Comparison of ENCODE assay signal across 14 cellular contexts in genomic region chr13:40233731-40234195, GRCh38.
DNase-seq lines count a peak whose midpoint lies in the region; ATAC-seq, FAIRE-seq and TF ChIP-seq lines count a peak whose summit lies in the region.
"Had no signal": no experiment of that assay in that cellular context is flagged by ENCODE, and none has a peak within 500 bp of the region (broad histone marks: within the 10 kb centered on the region; RNA-seq: fewer than 3 reads in every experiment).

No MANE protein-coding gene starts in this region.

- H3K9me3 ChIP-seq in mammary epithelial cell (replicated peaks; ENCODE audit: insufficient read depth, low read length) (no peaks in the 10 kb centered on the region), kidney (ENCODE audit: control insufficient read depth in 1 of 2, low read length in 2 of 2) (no peaks in the 10 kb centered on the region), suprapubic skin (no peaks in the 10 kb centered on the region)
- H3K9me3 ChIP-seq: ovary had no signal

- H3K9ac ChIP-seq in mammary epithelial cell (ENCODE audit: insufficient read depth, low read length) (no peak overlapping the region), kidney (ENCODE audit: low read length in 2 of 2) (no peak overlapping the region)

- no TSS peak for BruUV-seq in mammary epithelial cell (replicated peaks; lab: Mats Ljungman, UMichigan)

- H2AFZ ChIP-seq in mammary epithelial cell (ENCODE audit: low read depth, low read length): peak overlapping the region; percentile 77

- TF ChIP-seq POLR2A in suprapubic skin (IDR thresholded peaks at IDR 0.05): no peak

- in situ Hi-C loops in mammary epithelial cell (cut with MboI; ENCODE audit: low sequenced_read_pairs in 2 of 2): no loop called here

- peaks cover 30% of the 10 kb centered on the region for H3K4me1 ChIP-seq in mammary epithelial cell (ENCODE audit: insufficient read depth, low read length)
- H3K4me1 ChIP-seq in kidney (ENCODE audit: control insufficient read depth in 1 of 2, insufficient read depth in 1 of 2, low read depth in 1 of 2, low read length in 2 of 2): peaks cover 0 to 3% of the 10 kb centered on the region in 2 donors
- H3K4me1 ChIP-seq in suprapubic skin: peaks cover 73% of the 10 kb centered on the region

- no peak for TF ChIP-seq CTCF in mammary epithelial cell (conservative IDR thresholded peaks at IDR 0.05 in 1 of 2, IDR thresholded peaks at IDR 0.05 in 1 of 2; ENCODE audit: extremely low read depth in 1 of 2, insufficient read depth in 1 of 2, low read depth in 1 of 2, low read length in 2 of 2)
- TF ChIP-seq CTCF in kidney (IDR thresholded peaks at IDR 0.05; ENCODE audit: borderline replicate concordance, extremely low read depth, insufficient read depth): no peak
- no peak for TF ChIP-seq CTCF in suprapubic skin (IDR thresholded peaks at IDR 0.05)
- no peak for TF ChIP-seq CTCF in GM10248 (IDR thresholded peaks at IDR 0.05; ENCODE audit: control extremely low read depth, extremely low read depth, low read depth, missing control alignments)

- CTCF ChIA-PET in mammary epithelial cell (lab: Charles Lee; ENCODE audit: low non-redundant PET) (no interaction called here), GM10248 (lab: Yijun Ruan, JAX) (interaction anchor here (1.0 kb wide), 1 partner anchor 16 kb away, joined by 3 read pairs; no protein-coding TSS in a partner anchor)

- no peak overlapping the region for H3K4me2 ChIP-seq in mammary epithelial cell (ENCODE audit: insufficient read depth, low read depth, low read length)

- H4K20me1 ChIP-seq in mammary epithelial cell (ENCODE audit: insufficient read depth, low read length): no peaks in the 10 kb centered on the region

- H3K36me3 ChIP-seq in mammary epithelial cell (ENCODE audit: insufficient read depth, low read length) (no peaks in the 10 kb centered on the region), kidney (ENCODE audit: control insufficient read depth in 1 of 2, insufficient read depth in 2 of 2, low read length in 2 of 2) (no peaks in the 10 kb centered on the region), suprapubic skin (no peaks in the 10 kb centered on the region)
- H3K36me3 ChIP-seq: ovary had no signal

- no peak overlapping the region for H3K4me3 ChIP-seq in mammary epithelial cell (replicated peaks in 1 of 3; ENCODE audit: insufficient read depth in 1 of 3, low read depth in 2 of 3, low read length in 3 of 3)
- H3K4me3 ChIP-seq in kidney (ENCODE audit: low read length in 2 of 2): no peak overlapping the region
- no peak overlapping the region for H3K4me3 ChIP-seq in suprapubic skin
- H3K4me3 ChIP-seq: ovary had no signal

- ATAC-seq in HG03039 (IDR thresholded peaks at IDR 0.05; ENCODE audit: unreplicated experiment): no peak

- dilution Hi-C loops in mammary epithelial cell (cut with HindIII; ENCODE audit: low sequenced_read_pairs): no loop called here

- intact Hi-C loops in mammary epithelial cell (cut with micrococcal nuclease): loop anchor here (2.0 kb wide), 1 partner anchor 27 kb away; no protein-coding TSS in a partner anchor
- intact Hi-C loops in kidney (cut with DNase I): no loop called here

- peak overlapping the region; percentile 16 for H3K27ac ChIP-seq in mammary epithelial cell (ENCODE audit: insufficient read depth, low read depth, low read length)
- H3K27ac ChIP-seq in kidney (ENCODE audit: low read depth in 2 of 2, low read length in 2 of 2): no peak overlapping the region
- peak overlapping the region; percentile 89 for H3K27ac ChIP-seq in suprapubic skin
- H3K27ac ChIP-seq: ovary had no signal

- H3K27me3 ChIP-seq in mammary epithelial cell (ENCODE audit: insufficient read depth, low read length): no peaks in the 10 kb centered on the region
- H3K27me3 ChIP-seq in suprapubic skin: no peaks in the 10 kb centered on the region
- H3K27me3 ChIP-seq: ovary had no signal

- no peak for TF ChIP-seq EP300 in suprapubic skin (IDR thresholded peaks at IDR 0.05)

- POLR2A ChIA-PET in GM10248 (lab: Yijun Ruan, JAX): no interaction called here

- 18% methylated on average over 8 of the region's 8 CpGs for WGBS in mammary epithelial cell (ENCODE audit: low coverage, missing lambda C conversion rate)
- WGBS in suprapubic skin: 24% methylated on average over 8 of the region's 8 CpGs

- no peaks in the 10 kb centered on the region for H3K79me2 ChIP-seq in mammary epithelial cell (ENCODE audit: insufficient read depth, low read length)

- DNase-seq in NCI-H1694 treated with DMSO at 0.1 percent for 48 hours (lab: John Stamatoyannopoulos, UW): peak; percentile 99
- peak; percentile 75 for DNase-seq in mammary epithelial cell
- DNase-seq in kidney: peak; percentile 85
- no peak for DNase-seq in suprapubic skin (ENCODE audit: low spot score in 2 of 2)
- no peak for DNase-seq in HUDEP-2 (lab: John Stamatoyannopoulos, UW; ENCODE audit: unreplicated experiment in 76 of 76)
- DNase-seq in NCI-H2107 (lab: John Stamatoyannopoulos, UW): no peak
- no peak for DNase-seq in GM10248 (ENCODE audit: extremely low spot score)
- DNase-seq: activated CD4-positive, alpha-beta T cell treated with anti-CD3 and anti-CD28 coated beads, Interleukin-2, amount 50 U/mL, for 4 hours; amniotic stem cell; DND-41; NCI-H510A treated with DMSO at 0.1 percent for 48 hours; ovary; trophoblast cell had no signal

- no peak for FAIRE-seq in kidney (lab: Jason Lieb, UNC)

Comparison
In these comparisons a context has a peak if more than half of its experiments do, and no peak if none do; other contexts are left out.
1. DNase-seq: peak in NCI-H1694 treated with DMSO at 0.1 percent for 48 hours (single experiment), mammary epithelial cell (single experiment) and kidney (single experiment); none in suprapubic skin (0 of 2), HUDEP-2 (0 of 76), NCI-H2107 (single experiment) and GM10248 (single experiment).
2. H3K27ac ChIP-seq: peak in mammary epithelial cell (single experiment) and suprapubic skin (single experiment); none in kidney (0 of 2).